Comparison of ENCODE assay signal across 1 cellular context in genomic region chr10:92241501-92241900, GRCh38.
TF ChIP-seq lines count a peak whose summit lies in the region.

No MANE protein-coding gene starts in this region.

TF ChIP-seq in K562, 482 proteins besides CTCF, POLR2A, EP300 and RAD21:
- TF ChIP-seq ZNF57 (CRISPR knock-in tag; IDR thresholded peaks at IDR 0.05) (no peak), MLX (CRISPR knock-in tag; conservative IDR thresholded peaks at IDR 0.05) (no peak), ZNF239 (CRISPR knock-in tag; IDR thresholded peaks at IDR 0.05) (no peak), CAMTA2 (CRISPR knock-in tag; conservative IDR thresholded peaks at IDR 0.05) (no peak), ARID3A (IDR thresholded peaks at IDR 0.05; ENCODE audit: borderline replicate concordance, low read depth, low read length) (no peak), ZNF609 (CRISPR knock-in tag; IDR thresholded peaks at IDR 0.05; ENCODE audit: borderline replicate concordance) (no peak), DMBX1 (CRISPR knock-in tag; IDR thresholded peaks at IDR 0.05; ENCODE audit: borderline replicate concordance) (no peak), ERF (CRISPR knock-in tag; IDR thresholded peaks at IDR 0.05) (no peak), JUN (IDR thresholded peaks at IDR 0.05; ENCODE audit: borderline replicate concordance, low read depth, low read length) (no peak), JUN (CRISPR knock-in tag; IDR thresholded peaks at IDR 0.05; ENCODE audit: borderline replicate concordance) (no peak), TBL1XR1 (IDR thresholded peaks at IDR 0.05; ENCODE audit: low read length in 2 of 2) (no peak), HDAC8 (tag; IDR thresholded peaks at IDR 0.05) (no peak), RNF2 (IDR thresholded peaks at IDR 0.05) (no peak), BCLAF1 (IDR thresholded peaks at IDR 0.05; ENCODE audit: borderline replicate concordance in 1 of 2, control insufficient read depth in 1 of 2, low read depth in 2 of 2, low read length in 1 of 2) (no peak)
- TF ChIP-seq, protein P1, sequence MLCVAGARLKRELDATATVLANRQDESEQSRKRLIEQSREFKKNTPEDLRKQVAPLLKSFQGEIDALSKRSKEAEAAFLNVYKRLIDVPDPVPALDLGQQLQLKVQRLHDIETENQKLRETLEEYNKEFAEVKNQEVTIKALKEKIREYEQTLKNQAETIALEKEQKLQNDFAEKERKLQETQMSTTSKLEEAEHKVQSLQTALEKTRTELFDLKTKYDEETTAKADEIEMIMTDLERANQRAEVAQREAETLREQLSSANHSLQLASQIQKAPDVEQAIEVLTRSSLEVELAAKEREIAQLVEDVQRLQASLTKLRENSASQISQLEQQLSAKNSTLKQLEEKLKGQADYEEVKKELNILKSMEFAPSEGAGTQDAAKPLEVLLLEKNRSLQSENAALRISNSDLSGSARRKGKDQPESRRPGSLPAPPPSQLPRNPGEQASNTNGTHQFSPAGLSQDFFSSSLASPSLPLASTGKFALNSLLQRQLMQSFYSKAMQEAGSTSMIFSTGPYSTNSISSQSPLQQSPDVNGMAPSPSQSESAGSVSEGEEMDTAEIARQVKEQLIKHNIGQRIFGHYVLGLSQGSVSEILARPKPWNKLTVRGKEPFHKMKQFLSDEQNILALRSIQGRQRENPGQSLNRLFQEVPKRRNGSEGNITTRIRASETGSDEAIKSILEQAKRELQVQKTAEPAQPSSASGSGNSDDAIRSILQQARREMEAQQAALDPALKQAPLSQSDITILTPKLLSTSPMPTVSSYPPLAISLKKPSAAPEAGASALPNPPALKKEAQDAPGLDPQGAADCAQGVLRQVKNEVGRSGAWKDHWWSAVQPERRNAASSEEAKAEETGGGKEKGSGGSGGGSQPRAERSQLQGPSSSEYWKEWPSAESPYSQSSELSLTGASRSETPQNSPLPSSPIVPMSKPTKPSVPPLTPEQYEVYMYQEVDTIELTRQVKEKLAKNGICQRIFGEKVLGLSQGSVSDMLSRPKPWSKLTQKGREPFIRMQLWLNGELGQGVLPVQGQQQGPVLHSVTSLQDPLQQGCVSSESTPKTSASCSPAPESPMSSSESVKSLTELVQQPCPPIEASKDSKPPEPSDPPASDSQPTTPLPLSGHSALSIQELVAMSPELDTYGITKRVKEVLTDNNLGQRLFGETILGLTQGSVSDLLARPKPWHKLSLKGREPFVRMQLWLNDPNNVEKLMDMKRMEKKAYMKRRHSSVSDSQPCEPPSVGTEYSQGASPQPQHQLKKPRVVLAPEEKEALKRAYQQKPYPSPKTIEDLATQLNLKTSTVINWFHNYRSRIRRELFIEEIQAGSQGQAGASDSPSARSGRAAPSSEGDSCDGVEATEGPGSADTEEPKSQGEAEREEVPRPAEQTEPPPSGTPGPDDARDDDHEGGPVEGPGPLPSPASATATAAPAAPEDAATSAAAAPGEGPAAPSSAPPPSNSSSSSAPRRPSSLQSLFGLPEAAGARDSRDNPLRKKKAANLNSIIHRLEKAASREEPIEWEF (CRISPR knock-in tag; IDR thresholded peaks at IDR 0.05), result no peak
